ENCODE assay signal across 8 cellular contexts in the genomic region with DNA sequence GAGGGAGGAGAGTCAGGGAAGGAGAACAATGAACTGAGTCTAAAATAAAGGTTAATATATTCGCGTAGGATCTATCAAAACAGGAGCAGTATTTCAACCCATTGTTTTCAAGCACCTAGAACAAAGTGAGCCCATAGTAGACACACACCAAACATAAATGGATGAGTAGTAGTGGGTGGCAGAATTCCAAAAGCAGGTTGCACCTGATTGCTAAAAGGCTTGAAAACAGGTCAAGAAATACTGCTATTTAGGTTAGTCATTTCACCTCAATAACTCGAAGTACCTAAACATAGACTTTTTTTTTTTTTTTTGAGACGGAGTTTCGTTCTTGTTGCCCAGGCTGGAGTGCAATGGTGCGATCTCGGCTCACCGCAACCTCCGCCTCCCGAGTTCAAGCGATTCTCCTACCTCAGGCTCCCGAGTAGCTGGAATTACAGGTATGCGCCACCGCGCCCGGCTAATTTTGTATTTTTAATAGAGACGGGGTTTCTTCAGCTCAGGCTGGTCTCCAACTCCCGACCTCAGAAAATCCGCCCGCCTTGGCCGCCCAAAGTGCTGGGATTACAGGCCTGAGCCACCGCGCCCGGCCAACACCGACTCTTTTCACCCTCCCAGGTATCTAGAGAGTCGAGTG. TPM values are rescaled to one million over a fixed set of nuclear protein-coding genes. Genes with fewer than 3 reads are reported as not detected.
DNase-seq lines count a peak whose midpoint lies in the region; ATAC-seq and TF ChIP-seq lines count a peak whose summit lies in the region.

No MANE protein-coding gene starts in this region.

- no peak for ATAC-seq in HG03460 (IDR thresholded peaks at IDR 0.05; ENCODE audit: unreplicated experiment)
- ATAC-seq in HG03342 (IDR thresholded peaks at IDR 0.05; ENCODE audit: unreplicated experiment), result no peak

- H3K9me3 Mint-ChIP-seq in IgD-negative memory B cell, result no peaks in the 10 kb centered on the region

- H3K4me1 ChIP-seq in BE2C, result no peaks in the 10 kb centered on the region
- H3K4me1 ChIP-seq in mononuclear cell (ENCODE audit: insufficient read depth, low read length), result peaks cover 31% of the 10 kb centered on the region

- no peaks in the 10 kb centered on the region for H3K27me3 Mint-ChIP-seq in IgD-negative memory B cell

- H3K4me3 ChIP-seq in BE2C (ENCODE audit: low read depth, low read length), result peak overlapping the region; percentile 55
- H3K4me3 ChIP-seq in cardiac fibroblast (replicated peaks in 1 of 2; ENCODE audit: low read depth in 2 of 2, low read length in 2 of 2), result peak overlapping the region; percentile 50 to 82
- peak overlapping the region; percentile 84 for H3K4me3 ChIP-seq in mononuclear cell (ENCODE audit: low read length)

- no peaks in the 10 kb centered on the region for H3K36me3 Mint-ChIP-seq in IgD-negative memory B cell

- peak overlapping the region; percentile 89 to 97 (median 90) for H3K27ac Mint-ChIP-seq in IgD-negative memory B cell

- H3K9me3 ChIP-seq in BE2C (no peaks in the 10 kb centered on the region), mononuclear cell (ENCODE audit: low read depth, low read length) (no peaks in the 10 kb centered on the region)

- H3K27me3 ChIP-seq in BE2C, result no peaks in the 10 kb centered on the region
- H3K27me3 ChIP-seq in mononuclear cell (ENCODE audit: insufficient read depth, low read length), result no peaks in the 10 kb centered on the region

- no peak for DNase-seq in BE2C
- no peak for DNase-seq in cardiac fibroblast (ENCODE audit: low read depth in 2 of 2)
- no peak for DNase-seq in effector CD8-positive, alpha-beta T cell (lab: John Stamatoyannopoulos, UW)
- no peak for DNase-seq in inferior parietal cortex (ENCODE audit: extremely low spot score)

- peaks cover 13 to 29% (median 19%) of the 10 kb centered on the region in 3 donors for H3K4me1 Mint-ChIP-seq in IgD-negative memory B cell

- no peak for TF ChIP-seq CTCF in BE2C (IDR thresholded peaks at IDR 0.05; ENCODE audit: low read depth, low read length)
- TF ChIP-seq CTCF in cardiac fibroblast (IDR thresholded peaks at IDR 0.05; ENCODE audit: low read depth, low read length), result no peak

- H3K4me3 Mint-ChIP-seq in IgD-negative memory B cell, result peak overlapping the region; percentile 88 to 97 (median 93)

- H3K36me3 ChIP-seq in BE2C, result no peaks in the 10 kb centered on the region

RNA-seq across cellular contexts. Expression of a gene that starts 0.9 kb away (rescaled TPM):
- 18.2 TPM for polyA plus RNA-seq in BE2C (2012; ENCODE audit: insufficient read depth, insufficient read length, low read depth)
- polyA plus RNA-seq in IgD-negative memory B cell, result 7.4 TPM
- total RNA-seq in mononuclear cell, result 22.7 TPM
